In the genomic region with DNA sequence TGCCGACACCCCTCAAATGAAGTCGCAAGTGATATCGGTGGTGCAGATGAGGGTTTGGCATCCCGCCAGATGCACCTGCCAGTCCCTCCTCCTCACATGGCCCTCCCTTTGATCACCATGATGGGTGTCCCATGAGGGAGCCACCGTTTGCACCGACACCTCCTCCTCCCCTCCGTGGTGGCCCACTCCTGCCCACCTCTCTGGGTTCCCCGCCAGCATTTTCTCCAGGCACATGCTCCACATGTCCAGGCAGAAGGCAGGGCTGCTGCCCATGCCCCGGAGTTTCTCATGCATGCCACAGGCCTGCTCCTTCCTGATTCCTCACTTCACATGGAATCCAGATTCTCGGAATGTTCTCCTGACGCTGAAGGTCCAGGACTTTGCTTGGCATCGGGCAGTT, we compare ENCODE assay signal across 1 cellular context.
TF ChIP-seq lines count a peak whose summit lies in the region.

No MANE protein-coding gene starts in this region.

TF ChIP-seq in H1, 55 proteins besides CTCF, POLR2A, EP300 and RAD21:
- TF ChIP-seq PHF8 (conservative IDR thresholded peaks at IDR 0.05; ENCODE audit: low read depth, low read length) (no peak), CTBP2 (IDR thresholded peaks at IDR 0.05; ENCODE audit: borderline replicate concordance, insufficient read depth, insufficient read length, low read length) (no peak), YY1 (IDR thresholded peaks at IDR 0.05; ENCODE audit: low read depth, low read length) (no peak), HDAC2 (IDR thresholded peaks at IDR 0.05; ENCODE audit: borderline replicate concordance in 1 of 2, low read depth in 2 of 2, low read length in 2 of 2) (no peak), SP2 (IDR thresholded peaks at IDR 0.05; ENCODE audit: low read length) (no peak)
- TF ChIP-seq, protein P1, sequence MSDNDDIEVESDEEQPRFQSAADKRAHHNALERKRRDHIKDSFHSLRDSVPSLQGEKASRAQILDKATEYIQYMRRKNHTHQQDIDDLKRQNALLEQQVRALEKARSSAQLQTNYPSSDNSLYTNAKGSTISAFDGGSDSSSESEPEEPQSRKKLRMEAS (IDR thresholded peaks at IDR 0.05): no peak
